ENCODE assay signal across 8 cellular contexts in the genomic region with DNA sequence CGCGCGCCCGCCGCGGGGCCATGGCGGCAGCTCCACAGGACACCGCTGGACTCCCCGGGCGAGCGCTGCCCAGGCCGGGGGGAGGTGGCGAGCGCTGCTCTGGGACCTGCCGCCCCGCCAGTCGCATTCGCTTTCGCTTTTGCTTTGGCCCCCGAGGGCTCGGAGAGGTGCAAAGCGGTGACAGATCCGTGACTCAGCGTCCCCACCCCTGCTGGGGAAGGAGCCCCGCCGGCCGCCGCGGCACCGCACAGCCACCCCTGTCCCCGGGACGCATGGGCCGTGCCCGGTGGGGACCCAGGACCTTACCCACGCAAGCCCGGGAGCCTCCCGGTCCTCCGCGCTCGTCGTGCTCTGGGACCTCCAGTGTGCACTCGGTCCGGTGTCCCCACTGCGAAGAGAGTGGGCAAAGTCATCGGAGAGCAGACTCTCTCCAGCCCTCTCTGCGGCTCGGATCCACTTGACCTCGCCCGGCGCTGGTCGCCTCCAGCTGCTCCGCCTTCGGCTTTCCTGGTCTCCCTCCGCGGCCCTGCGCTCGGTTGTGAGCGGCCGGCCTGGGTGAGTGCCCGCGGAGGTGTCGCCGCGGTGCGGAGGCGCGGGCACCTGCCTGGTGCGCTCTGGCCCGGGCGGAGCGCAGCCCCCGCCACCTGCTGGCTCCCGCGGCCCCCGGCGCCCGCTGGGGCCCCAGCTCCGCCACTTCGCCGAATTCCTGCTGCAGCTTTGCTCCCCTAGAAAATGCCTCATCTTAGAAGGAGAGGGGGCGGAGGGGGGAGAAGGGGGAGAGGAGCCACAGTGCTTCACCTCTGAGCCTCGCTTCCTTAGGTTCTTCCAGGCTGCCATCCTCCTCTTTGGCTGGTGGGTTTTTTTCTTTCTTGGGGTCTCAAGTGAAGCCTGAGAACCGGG. TPM values are rescaled to one million over a fixed set of nuclear protein-coding genes. Genes with fewer than 3 reads are reported as not detected.
A peak's percentile ranks its signal among the peaks of the same experiment; 100 is the strongest.
DNase-seq lines count a peak whose midpoint lies in the region; ATAC-seq and TF ChIP-seq lines count a peak whose summit lies in the region.

A gene with protein sequence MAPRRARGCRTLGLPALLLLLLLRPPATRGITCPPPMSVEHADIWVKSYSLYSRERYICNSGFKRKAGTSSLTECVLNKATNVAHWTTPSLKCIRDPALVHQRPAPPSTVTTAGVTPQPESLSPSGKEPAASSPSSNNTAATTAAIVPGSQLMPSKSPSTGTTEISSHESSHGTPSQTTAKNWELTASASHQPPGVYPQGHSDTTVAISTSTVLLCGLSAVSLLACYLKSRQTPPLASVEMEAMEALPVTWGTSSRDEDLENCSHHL (minus strand): TSS at position 73 of the 900 bp plus-strand sequence. CDS start 51 bp downstream, at position 22.

- no peaks in the 10 kb centered on the region for H3K36me3 ChIP-seq in lung (ENCODE audit: control insufficient read depth in 2 of 2, insufficient read depth in 2 of 2, low read length in 2 of 2)

- WGBS in lung, 2 donors = 1% methylated on average over 74 to 83 of the region's 83 CpGs

- no peaks in the 10 kb centered on the region for H3K9me3 ChIP-seq in lung (ENCODE audit: control insufficient read depth in 2 of 2, insufficient read depth in 1 of 2, low read length in 1 of 2)

- H3K4me3 ChIP-seq in lung = peak within 1 kb of the TSS; percentile 99

- peak within 1 kb of the TSS; percentile 90 to 99 for H3K27ac ChIP-seq in lung (ENCODE audit: low read depth in 1 of 2, low read length in 1 of 2)

- peaks cover 0 to 5% of the 10 kb centered on the region in 2 donors for H3K4me1 ChIP-seq in lung (ENCODE audit: control insufficient read depth in 2 of 2, insufficient read depth in 2 of 2, low read length in 2 of 2)

- no peaks in the 10 kb centered on the region for H3K27me3 ChIP-seq in lung (ENCODE audit: control insufficient read depth, insufficient read depth)

- DNase-seq in NCI-H146 (lab: John Stamatoyannopoulos, UW) (peak; percentile 70), dermis microvascular lymphatic vessel endothelial cell (ENCODE audit: low read depth in 2 of 2) (peak; percentile 67 to 85), lung (ENCODE audit: low spot score) (peak; percentile 80), cerebellum (ENCODE audit: low spot score) (no peak)
- peak; percentile 78 for DNase-seq in activated CD4-positive, alpha-beta T cell treated with anti-CD3 and anti-CD28 coated beads, Interleukin-2, amount 50 U/mL, for 1 hour
- DNase-seq in stimulated activated CD8-positive, alpha-beta memory T cell treated with anti-CD3 and anti-CD28 coated beads, Interleukin-12 subunit alpha, Interleukin-12 subunit beta, amount 100 ng/mL, for 1 hour (ENCODE audit: low read depth) = peak; percentile 77

- peak; percentile 36 for ATAC-seq in GM18499 (IDR thresholded peaks at IDR 0.05; ENCODE audit: insufficient read depth, unreplicated experiment)
- peak; percentile 61 for ATAC-seq in HG02571 (IDR thresholded peaks at IDR 0.05; ENCODE audit: unreplicated experiment)
- ATAC-seq in lung (ENCODE audit: insufficient read depth, low FRiP score) = peak; percentile 84

- TF ChIP-seq CTCF in lung (IDR thresholded peaks at IDR 0.05; ENCODE audit: control extremely low read depth, extremely low read depth) = no peak

RNA-seq across cellular contexts. Expression of the gene that starts here (rescaled TPM):
- total RNA-seq in dermis microvascular lymphatic vessel endothelial cell (8.6 and 18.0 TPM in 2 replicates), lung (10 to 100 TPM; 13.2 to 40.0 TPM), cerebellum (0.18 TPM)
- 10 to 100 TPM; 25.5 to 67.7 TPM for polyA plus RNA-seq in lung
